Comparison of ENCODE assay signal across 16 cellular contexts in genomic region chr12:331287-331686, GRCh38. TPM values are rescaled to one million over a fixed set of nuclear protein-coding genes. Genes with fewer than 3 reads are reported as not detected.
A peak's percentile ranks its signal among the peaks of the same experiment; 100 is the strongest.
DNase-seq lines count a peak whose midpoint lies in the region; ATAC-seq and TF ChIP-seq lines count a peak whose summit lies in the region.
"Had no signal": no experiment of that assay in that cellular context is flagged by ENCODE, and none has a peak within 500 bp of the region (broad histone marks: within the 10 kb centered on the region; RNA-seq: fewer than 3 reads in every experiment).

No MANE protein-coding gene starts in this region.

- peaks cover 43% of the 10 kb centered on the region for H3K36me3 Mint-ChIP-seq in activated CD4-positive, alpha-beta T cell treated with anti-CD3 and anti-CD28 coated beads for 36 hours (ENCODE audit: low read depth)
- H3K36me3 Mint-ChIP-seq in activated CD4-positive, alpha-beta T cell treated with anti-CD3 and anti-CD28 coated beads, Interleukin-2, amount 10 ng/mL, durations not matched to agents 24 days and 14 days (ENCODE audit: low read depth): peaks cover 53% of the 10 kb centered on the region
- H3K36me3 Mint-ChIP-seq in stimulated activated naive CD8-positive, alpha-beta T cell treated with anti-CD3 and anti-CD28 coated beads, Interleukin-15, Interleukin-2, amounts not matched to agents 100 ng/mL and 50 ng/mL, for 24 hours (ENCODE audit: low read depth): peaks cover 68% of the 10 kb centered on the region
- H3K36me3 Mint-ChIP-seq in mesothelial cell of epicardium: peaks cover 46% of the 10 kb centered on the region

- no peak for DNase-seq in activated CD4-positive, alpha-beta T cell treated with anti-CD3 and anti-CD28 coated beads for 36 hours
- no peak for DNase-seq in activated CD4-positive, alpha-beta T cell treated with anti-CD3 and anti-CD28 coated beads, Interleukin-2, amount 10 ng/mL, durations not matched to agents 24 days and 14 days
- DNase-seq in stimulated activated naive CD8-positive, alpha-beta T cell treated with anti-CD3 and anti-CD28 coated beads, Interleukin-15, amount 100 ng/mL, for 72 hours: no peak
- DNase-seq in mesothelial cell of epicardium (ENCODE audit: low spot score in 2 of 2, unreplicated experiment in 2 of 2) (no peak), NCI-H1092 (lab: John Stamatoyannopoulos, UW) (no peak), GM10266 (ENCODE audit: extremely low spot score) (no peak)
- DNase-seq in activated CD8-positive, alpha-beta memory T cell treated with anti-CD3 and anti-CD28 coated beads, Interleukin-2, amount 50 U/mL, for 48 hours: no peak
- DNase-seq: Caco-2; CD8-positive, alpha-beta memory T cell; DMS53; GF-D8; H7 had no signal

- CTCF ChIA-PET in activated CD4-positive, alpha-beta T cell treated with anti-CD3 and anti-CD28 coated beads for 36 hours (lab: Charles Lee): interaction anchor here (0.9 kb wide), 1 partner anchor 37 kb away, joined by 3 read pairs; no protein-coding TSS in a partner anchor

- ATAC-seq in activated CD4-positive, alpha-beta T cell treated with anti-CD3 and anti-CD28 coated beads for 36 hours: no peak
- no peak for ATAC-seq in stimulated activated naive CD8-positive, alpha-beta T cell treated with anti-CD3 and anti-CD28 coated beads, Interleukin-15, amount 100 ng/mL, for 72 hours
- ATAC-seq: GM23338 had no signal

- POLR2A ChIA-PET in activated CD4-positive, alpha-beta T cell treated with anti-CD3 and anti-CD28 coated beads for 36 hours (lab: Charles Lee): no interaction called here

- H3K27ac Mint-ChIP-seq in activated CD4-positive, alpha-beta T cell treated with anti-CD3 and anti-CD28 coated beads for 36 hours: peak overlapping the region; percentile 23
- H3K27ac Mint-ChIP-seq in activated CD4-positive, alpha-beta T cell treated with anti-CD3 and anti-CD28 coated beads, Interleukin-2, amount 10 ng/mL, durations not matched to agents 24 days and 14 days: no peak overlapping the region
- H3K27ac Mint-ChIP-seq in stimulated activated naive CD8-positive, alpha-beta T cell treated with anti-CD3 and anti-CD28 coated beads, Interleukin-15, Interleukin-2, amounts not matched to agents 100 ng/mL and 50 ng/mL, for 24 hours: peak overlapping the region; percentile 42
- peak overlapping the region in 1 of 2 donors; percentile 2 for H3K27ac Mint-ChIP-seq in stimulated activated naive CD8-positive, alpha-beta T cell treated with anti-CD3 and anti-CD28 coated beads, Interleukin-15, amount 100 ng/mL, for 72 hours
- peak overlapping the region; percentile 41 for H3K27ac Mint-ChIP-seq in mesothelial cell of epicardium
- H3K27ac Mint-ChIP-seq: GM23338, IgD-negative memory B cell had no signal

- H3K4me1 Mint-ChIP-seq in activated CD4-positive, alpha-beta T cell treated with anti-CD3 and anti-CD28 coated beads for 36 hours: peaks cover 26% of the 10 kb centered on the region
- H3K4me1 Mint-ChIP-seq in activated CD4-positive, alpha-beta T cell treated with anti-CD3 and anti-CD28 coated beads, Interleukin-2, amount 10 ng/mL, durations not matched to agents 24 days and 14 days: peaks cover 7% of the 10 kb centered on the region
- peaks cover 11% of the 10 kb centered on the region for H3K4me1 Mint-ChIP-seq in stimulated activated naive CD8-positive, alpha-beta T cell treated with anti-CD3 and anti-CD28 coated beads, Interleukin-15, Interleukin-2, amounts not matched to agents 100 ng/mL and 50 ng/mL, for 24 hours (ENCODE audit: low read depth)
- peaks cover 15% of the 10 kb centered on the region for H3K4me1 Mint-ChIP-seq in stimulated activated naive CD8-positive, alpha-beta T cell treated with anti-CD3 and anti-CD28 coated beads, Interleukin-15, amount 100 ng/mL, for 72 hours
- no peaks in the 10 kb centered on the region for H3K4me1 Mint-ChIP-seq in mesothelial cell of epicardium
- H3K4me1 Mint-ChIP-seq: GM23338 had no signal

- no peaks in the 10 kb centered on the region for H3K27me3 Mint-ChIP-seq in activated CD4-positive, alpha-beta T cell treated with anti-CD3 and anti-CD28 coated beads for 36 hours
- H3K27me3 Mint-ChIP-seq in activated CD4-positive, alpha-beta T cell treated with anti-CD3 and anti-CD28 coated beads, Interleukin-2, amount 10 ng/mL, durations not matched to agents 24 days and 14 days: no peaks in the 10 kb centered on the region
- no peaks in the 10 kb centered on the region for H3K27me3 Mint-ChIP-seq in stimulated activated naive CD8-positive, alpha-beta T cell treated with anti-CD3 and anti-CD28 coated beads, Interleukin-15, Interleukin-2, amounts not matched to agents 100 ng/mL and 50 ng/mL, for 24 hours
- no peaks in the 10 kb centered on the region for H3K27me3 Mint-ChIP-seq in stimulated activated naive CD8-positive, alpha-beta T cell treated with anti-CD3 and anti-CD28 coated beads, Interleukin-15, amount 100 ng/mL, for 72 hours
- no peaks in the 10 kb centered on the region for H3K27me3 Mint-ChIP-seq in mesothelial cell of epicardium (ENCODE audit: low read depth)
- H3K27me3 Mint-ChIP-seq: CD8-positive, alpha-beta memory T cell; IgD-negative memory B cell had no signal

- no peak for TF ChIP-seq CTCF in mesothelial cell of epicardium (IDR thresholded peaks at IDR 0.05; ENCODE audit: unreplicated experiment)
- TF ChIP-seq CTCF in GM10266 (IDR thresholded peaks at IDR 0.05; ENCODE audit: control insufficient read depth, insufficient read depth, low read depth, missing control alignments): no peak

- no peak overlapping the region for H3K4me3 Mint-ChIP-seq in activated CD4-positive, alpha-beta T cell treated with anti-CD3 and anti-CD28 coated beads for 36 hours
- no peak overlapping the region for H3K4me3 Mint-ChIP-seq in activated CD4-positive, alpha-beta T cell treated with anti-CD3 and anti-CD28 coated beads, Interleukin-2, amount 10 ng/mL, durations not matched to agents 24 days and 14 days
- no peak overlapping the region for H3K4me3 Mint-ChIP-seq in stimulated activated naive CD8-positive, alpha-beta T cell treated with anti-CD3 and anti-CD28 coated beads, Interleukin-15, Interleukin-2, amounts not matched to agents 100 ng/mL and 50 ng/mL, for 24 hours
- no peak overlapping the region for H3K4me3 Mint-ChIP-seq in stimulated activated naive CD8-positive, alpha-beta T cell treated with anti-CD3 and anti-CD28 coated beads, Interleukin-15, amount 100 ng/mL, for 72 hours
- H3K4me3 Mint-ChIP-seq in mesothelial cell of epicardium: no peak overlapping the region
- H3K4me3 Mint-ChIP-seq: CD14-positive monocyte; CD8-positive, alpha-beta memory T cell; GM23338; IgD-negative memory B cell had no signal

- intact Hi-C loops in activated CD4-positive, alpha-beta T cell treated with anti-CD3 and anti-CD28 coated beads for 36 hours (cut with DNase I, micrococcal nuclease): no loop called here
- intact Hi-C loops in activated CD4-positive, alpha-beta T cell treated with anti-CD3 and anti-CD28 coated beads, Interleukin-2, amount 10 ng/mL, durations not matched to agents 24 days and 14 days (cut with micrococcal nuclease): no loop called here

- H3K9me3 Mint-ChIP-seq in activated CD4-positive, alpha-beta T cell treated with anti-CD3 and anti-CD28 coated beads for 36 hours (ENCODE audit: low read depth): no peaks in the 10 kb centered on the region
- no peaks in the 10 kb centered on the region for H3K9me3 Mint-ChIP-seq in activated CD4-positive, alpha-beta T cell treated with anti-CD3 and anti-CD28 coated beads, Interleukin-2, amount 10 ng/mL, durations not matched to agents 24 days and 14 days
- H3K9me3 Mint-ChIP-seq in stimulated activated naive CD8-positive, alpha-beta T cell treated with anti-CD3 and anti-CD28 coated beads, Interleukin-15, Interleukin-2, amounts not matched to agents 100 ng/mL and 50 ng/mL, for 24 hours: no peaks in the 10 kb centered on the region
- H3K9me3 Mint-ChIP-seq in stimulated activated naive CD8-positive, alpha-beta T cell treated with anti-CD3 and anti-CD28 coated beads, Interleukin-15, amount 100 ng/mL, for 72 hours: no peaks in the 10 kb centered on the region
- no peaks in the 10 kb centered on the region for H3K9me3 Mint-ChIP-seq in mesothelial cell of epicardium
- H3K9me3 Mint-ChIP-seq: CD14-positive monocyte; CD8-positive, alpha-beta memory T cell; GM23338; IgD-negative memory B cell had no signal

RNA-seq across cellular contexts. Expression of gene KDM5A, which starts 57.8 kb away (rescaled TPM):
- total RNA-seq in activated CD4-positive, alpha-beta T cell treated with anti-CD3 and anti-CD28 coated beads for 36 hours: 10 to 100 TPM; 40.3 to 58.7 TPM
- total RNA-seq in activated CD4-positive, alpha-beta T cell treated with anti-CD3 and anti-CD28 coated beads, Interleukin-2, amount 10 ng/mL, durations not matched to agents 24 days and 14 days: 79.0 and 82.7 TPM in 2 replicates
- total RNA-seq in mesothelial cell of epicardium: 87.7 to 96.2 TPM (median 93.9 TPM) in 3 replicates
